8 cellular contexts compared by ENCODE assay signal in the genomic region with DNA sequence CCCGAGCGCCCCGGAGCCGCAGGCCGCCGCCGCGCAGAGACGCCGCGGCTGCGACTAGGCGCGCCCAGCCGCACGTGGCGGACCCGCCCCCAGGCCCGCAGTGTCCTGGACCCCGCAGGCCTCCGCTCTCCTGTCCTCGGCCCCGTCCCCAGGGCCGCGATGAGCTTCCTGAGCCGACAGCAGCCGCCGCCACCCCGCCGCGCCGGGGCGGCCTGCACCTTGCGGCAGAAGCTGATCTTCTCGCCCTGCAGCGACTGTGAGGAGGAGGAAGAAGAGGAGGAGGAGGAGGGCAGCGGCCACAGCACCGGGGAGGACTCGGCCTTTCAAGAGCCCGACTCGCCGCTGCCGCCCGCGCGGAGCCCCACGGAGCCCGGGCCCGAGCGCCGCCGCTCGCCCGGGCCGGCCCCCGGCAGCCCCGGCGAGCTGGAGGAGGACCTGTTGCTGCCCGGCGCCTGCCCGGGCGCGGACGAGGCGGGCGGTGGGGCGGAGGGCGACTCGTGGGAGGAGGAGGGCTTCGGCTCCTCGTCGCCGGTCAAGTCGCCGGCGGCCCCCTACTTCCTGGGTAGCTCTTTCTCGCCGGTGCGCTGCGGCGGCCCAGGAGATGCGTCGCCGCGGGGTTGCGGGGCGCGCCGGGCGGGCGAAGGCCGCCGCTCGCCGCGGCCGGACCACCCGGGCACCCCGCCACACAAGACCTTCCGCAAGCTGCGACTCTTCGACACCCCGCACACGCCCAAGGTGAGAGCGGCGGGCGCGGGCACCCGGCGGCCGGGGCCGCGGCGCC. TPM values are rescaled to one million over a fixed set of nuclear protein-coding genes. Genes with fewer than 3 reads are reported as not detected.
DNase-seq lines count a peak whose midpoint lies in the region; ATAC-seq lines count a peak whose summit lies in the region.

No MANE protein-coding gene starts in this region.

- H3K4ac ChIP-seq in neuronal stem cell (ENCODE audit: low read length) = peak overlapping the region; percentile 80

- H2BK12ac ChIP-seq in neuronal stem cell (ENCODE audit: low read length) = peak overlapping the region; percentile 63

- H2BK15ac ChIP-seq in neuronal stem cell (ENCODE audit: low read length) = peak overlapping the region; percentile 95

- H3K9me3 ChIP-seq in T-helper 17 cell (ENCODE audit: control insufficient read depth, low read length, poor library complexity, severe bottlenecking) = no peaks in the 10 kb centered on the region
- no peaks in the 10 kb centered on the region for H3K9me3 ChIP-seq in esophagus (ENCODE audit: control insufficient read depth in 2 of 2, insufficient read depth in 1 of 2, low read depth in 1 of 2, low read length in 1 of 2)
- no peaks in the 10 kb centered on the region for H3K9me3 ChIP-seq in neuronal stem cell (replicated peaks in 1 of 2; ENCODE audit: control insufficient read depth in 2 of 2, insufficient read depth in 1 of 2, low read depth in 1 of 2, low read length in 2 of 2)

- peak overlapping the region; percentile 95 for H3K9ac ChIP-seq in neuronal stem cell (ENCODE audit: low read depth, low read length, poor library complexity)

- H4K91ac ChIP-seq in neuronal stem cell (ENCODE audit: low read depth, low read length, poor library complexity) = peak overlapping the region; percentile 93

- DNase-seq in Right ventricle myocardium inferior (ENCODE audit: missing footprints) = peak; percentile 78
- no peak for DNase-seq in cardiac septum (ENCODE audit: low spot score)
- peak in 2 of 3 donors; percentile 17 to 23 for DNase-seq in T-helper 17 cell
- no peak for DNase-seq in neuronal stem cell (ENCODE audit: low spot score)
- DNase-seq in pons (ENCODE audit: low spot score) = no peak

- H3K79me1 ChIP-seq in neuronal stem cell (ENCODE audit: low read depth, low read length) = no peaks in the 10 kb centered on the region

- peak overlapping the region; percentile 97 for H3K27ac Mint-ChIP-seq in T-helper 17 cell

- H3K4me3 ChIP-seq in esophagus (ENCODE audit: low read depth in 1 of 2, low read length in 2 of 2) (peak overlapping the region; percentile 87 to 98), neuronal stem cell (ENCODE audit: low read length in 2 of 2) (peak overlapping the region; percentile 91 to 100)

- H3K14ac ChIP-seq in neuronal stem cell (ENCODE audit: low read length) = peak overlapping the region; percentile 58

- intact Hi-C loops in Right ventricle myocardium inferior (cut with DNase I) = loop anchor here (2.0 to 5.0 kb wide), 4 partner anchors 39 to 733 kb away; a partner anchor contains a TSS
- intact Hi-C loops in cardiac septum (cut with DNase I) = loop anchor here (2.0 to 10.0 kb wide), 3 partner anchors 39 to 721 kb away; a partner anchor contains a TSS

- H3K23ac ChIP-seq in neuronal stem cell (ENCODE audit: low read depth, low read length, poor library complexity) = peak overlapping the region; percentile 94

- peak overlapping the region; percentile 99 for H2AK5ac ChIP-seq in neuronal stem cell (ENCODE audit: low read depth, low read length)

- ATAC-seq in Right ventricle myocardium inferior = no peak
- ATAC-seq in HG02852 (IDR thresholded peaks at IDR 0.05; ENCODE audit: unreplicated experiment) = peak; percentile 25
- ATAC-seq in T-helper 17 cell = peak; percentile 37
- ATAC-seq in HG02870 (IDR thresholded peaks at IDR 0.05; ENCODE audit: unreplicated experiment) = no peak

- no peaks in the 10 kb centered on the region for H3K36me3 ChIP-seq in esophagus (ENCODE audit: control insufficient read depth in 2 of 2, insufficient read depth in 2 of 2, low read length in 1 of 2)
- H3K36me3 ChIP-seq in neuronal stem cell (replicated peaks in 1 of 2; ENCODE audit: control insufficient read depth in 2 of 2, insufficient read depth in 2 of 2, low read length in 2 of 2) = peaks cover 5 to 40% of the 10 kb centered on the region in 2 donors

- H3K27me3 Mint-ChIP-seq in T-helper 17 cell = no peaks in the 10 kb centered on the region

- peak overlapping the region; percentile 100 for H3K18ac ChIP-seq in neuronal stem cell (ENCODE audit: low read length)

- peaks cover 5% of the 10 kb centered on the region for H3K36me3 Mint-ChIP-seq in T-helper 17 cell (ENCODE audit: low read depth)

- H2BK120ac ChIP-seq in neuronal stem cell (ENCODE audit: low read depth, low read length) = peak overlapping the region; percentile 97

- peak overlapping the region; percentile 74 for H3K4me2 ChIP-seq in neuronal stem cell (ENCODE audit: insufficient read depth, low read length, poor library complexity, severe bottlenecking)

- H2BK5ac ChIP-seq in neuronal stem cell (ENCODE audit: low read length) = peak overlapping the region; percentile 99

- H2AFZ ChIP-seq in neuronal stem cell (ENCODE audit: low read length) = peak overlapping the region; percentile 93

- WGBS in esophagus, 2 donors = 0% methylated on average over 71 to 114 of the region's 114 CpGs
- WGBS in neuronal stem cell (ENCODE audit: extremely low coverage in 2 of 2, insufficient read length in 2 of 2, insufficient replicate concordance in 1 of 2), 2 donors = no CpG with 5 or more reads among the region's 114 CpGs

- no peak overlapping the region for H4K8ac ChIP-seq in neuronal stem cell (ENCODE audit: low read depth, low read length)

- peaks cover 36% of the 10 kb centered on the region for H3K4me1 Mint-ChIP-seq in T-helper 17 cell

- peak overlapping the region; percentile 96 to 97 for H3K27ac ChIP-seq in esophagus (ENCODE audit: low read depth in 2 of 2, low read length in 1 of 2)
- peak overlapping the region; percentile 93 for H3K27ac ChIP-seq in neuronal stem cell (replicated peaks; ENCODE audit: low read length)

- H3K27me3 ChIP-seq in esophagus (ENCODE audit: control insufficient read depth in 1 of 2, insufficient read depth in 2 of 2, low read length in 2 of 2) (no peaks in the 10 kb centered on the region), neuronal stem cell (ENCODE audit: control insufficient read depth in 3 of 3, insufficient read depth in 3 of 3, low read depth in 1 of 3, low read length in 3 of 3) (no peaks in the 10 kb centered on the region)

- peak overlapping the region; percentile 95 for H3K4me3 Mint-ChIP-seq in T-helper 17 cell

- H3K4me1 ChIP-seq in esophagus (ENCODE audit: control insufficient read depth in 2 of 2, insufficient read depth in 2 of 2, low read length in 1 of 2) (peaks cover 0 to 2% of the 10 kb centered on the region in 2 donors), neuronal stem cell (ENCODE audit: control insufficient read depth in 2 of 2, insufficient read depth in 1 of 2, low read depth in 1 of 2, low read length in 2 of 2) (peaks cover 4 to 14% of the 10 kb centered on the region in 2 donors)

RNA-seq across cellular contexts. Expression of a gene that starts 0.5 kb away (rescaled TPM):
- 40.1 TPM for total RNA-seq in Right ventricle myocardium inferior
- 95.1 TPM for total RNA-seq in cardiac septum
- 10 to 100 TPM; 20.8 to 24.9 TPM for total RNA-seq in T-helper 17 cell
- 10 to 100 TPM; 16.2 to 18.3 TPM for polyA plus RNA-seq in esophagus
- 47.6 TPM for polyA plus RNA-seq in neuronal stem cell (2013, experiment 1 of 2)
- 47.9 TPM for polyA plus RNA-seq in neuronal stem cell (2013, experiment 2 of 2)

Comparison
In these comparisons a context has a peak if more than half of its experiments do, and no peak if none do; other contexts are left out.
1. DNase-seq: peak in Right ventricle myocardium inferior (single experiment) and T-helper 17 cell (2 of 3); none in cardiac septum (single experiment), neuronal stem cell (single experiment) and pons (single experiment).
2. ATAC-seq: peak in HG02852 (single experiment) and T-helper 17 cell (single experiment); none in Right ventricle myocardium inferior (single experiment) and HG02870 (single experiment).